In genomic region chr6:159134701-159135364, GRCh38 we compare ENCODE assay signal across 2 cellular contexts.
TF ChIP-seq lines count a peak whose summit lies in the region.

No MANE protein-coding gene starts in this region.

TF ChIP-seq in HCT116, 20 proteins besides CTCF, POLR2A, EP300 and RAD21 (continued from another document):
- TF ChIP-seq ZBTB33 (IDR thresholded peaks at IDR 0.05; ENCODE audit: extremely low read depth, insufficient replicate concordance, low read length): no peak
- no peak for TF ChIP-seq SIN3A (IDR thresholded peaks at IDR 0.05; ENCODE audit: low read depth)
- no peak for TF ChIP-seq REST (IDR thresholded peaks at IDR 0.05; ENCODE audit: low read depth)
- TF ChIP-seq ZNF274 (IDR thresholded peaks at IDR 0.05; ENCODE audit: low read depth, low read length): no peak
- no peak for TF ChIP-seq ELF1 (IDR thresholded peaks at IDR 0.05; ENCODE audit: borderline replicate concordance, low read depth)
- TF ChIP-seq TCF7L2 (IDR thresholded peaks at IDR 0.05; ENCODE audit: borderline replicate concordance, extremely low read depth, insufficient read depth, insufficient read length): no peak
- TF ChIP-seq EZH2 (IDR thresholded peaks at IDR 0.05): no peak
- TF ChIP-seq CBX3 (IDR thresholded peaks at IDR 0.05; ENCODE audit: low read depth): peak; percentile 88
- peak; percentile 9; the same call in 1 of the 2 replicates for TF ChIP-seq CEBPB (IDR thresholded peaks at IDR 0.05; ENCODE audit: low read depth)
- TF ChIP-seq ZFX (IDR thresholded peaks at IDR 0.05): no peak
- 0 out of 2 replicates have a peak, but pooled peaks have one; percentile 20 for TF ChIP-seq SP1 (IDR thresholded peaks at IDR 0.05; ENCODE audit: low read depth)

TF ChIP-seq in GM12878, 131 proteins besides CTCF, POLR2A, EP300 and RAD21 (continued from another document):
- TF ChIP-seq IRF3 (IDR thresholded peaks at IDR 0.05) (no peak), PBX3 (IDR thresholded peaks at IDR 0.05; ENCODE audit: insufficient replicate concordance, low read depth, low read length) (no peak), RUNX3 (IDR thresholded peaks at IDR 0.05; ENCODE audit: low read length) (peak; percentile 63), EED (IDR thresholded peaks at IDR 0.05; ENCODE audit: low read depth) (0 out of 2 replicates have a peak, but pooled peaks have one; percentile 29), FOXM1 (IDR thresholded peaks at IDR 0.05; ENCODE audit: low read depth, low read length) (0 out of 2 replicates have a peak, but pooled peaks have one; percentile 48), IRF4 (IDR thresholded peaks at IDR 0.05; ENCODE audit: low read depth, low read length) (0 out of 2 replicates have a peak, but pooled peaks have one; percentile 25), YY1 (IDR thresholded peaks at IDR 0.05; ENCODE audit: low read depth, low read length) (peak; percentile 75; the same call in 1 of the 2 replicates), CREB1 (IDR thresholded peaks at IDR 0.05; ENCODE audit: low read depth) (0 out of 2 replicates have a peak, but pooled peaks have one; percentile 25), RELB (IDR thresholded peaks at IDR 0.05; ENCODE audit: low read depth) (no peak), ASH2L (IDR thresholded peaks at IDR 0.05; ENCODE audit: borderline replicate concordance, low read depth) (no peak), CBX5 (IDR thresholded peaks at IDR 0.05; ENCODE audit: low read depth) (0 out of 2 replicates have a peak, but pooled peaks have one; percentile 32), TARDBP (IDR thresholded peaks at IDR 0.05; ENCODE audit: borderline replicate concordance) (no peak), SP1 (IDR thresholded peaks at IDR 0.05; ENCODE audit: low read depth, low read length) (peak; percentile 28), NR2C1 (IDR thresholded peaks at IDR 0.05) (no peak), RFX5 (IDR thresholded peaks at IDR 0.05; ENCODE audit: low read depth, low read length) (no peak), USF1 (IDR thresholded peaks at IDR 0.05; ENCODE audit: borderline replicate concordance, extremely low read length, insufficient read depth, low read depth, low read length) (no peak), SMC3 (IDR thresholded peaks at IDR 0.05; ENCODE audit: borderline replicate concordance, low read length) (peak; percentile 96), TBL1XR1 (IDR thresholded peaks at IDR 0.05; ENCODE audit: low read depth, low read length) (no peak), ETV6 (conservative IDR thresholded peaks at IDR 0.05 in 1 of 2, IDR thresholded peaks at IDR 0.05 in 1 of 2; ENCODE audit: borderline replicate concordance in 1 of 2, low read depth in 1 of 2) (no peak), ZBED1 (IDR thresholded peaks at IDR 0.05; ENCODE audit: borderline replicate concordance) (no peak), ZBTB11 (CRISPR knock-in tag; IDR thresholded peaks at IDR 0.05) (no peak)
